ENCODE assay signal across 12 cellular contexts in genomic region chr4:159367421-159368105, GRCh38.
DNase-seq lines count a peak whose midpoint lies in the region; ATAC-seq and TF ChIP-seq lines count a peak whose summit lies in the region.
"Had no signal": no experiment of that assay in that cellular context is flagged by ENCODE, and none has a peak within 500 bp of the region (broad histone marks: within the 10 kb centered on the region; RNA-seq: fewer than 3 reads in every experiment).

No MANE protein-coding gene starts in this region.

- H3K36me3 Mint-ChIP-seq in nephron progenitor cell (ENCODE audit: low read depth) (peaks cover 17% of the 10 kb centered on the region), endodermal cell (ENCODE audit: low read depth) (peaks cover 19% of the 10 kb centered on the region)
- peaks cover 4% of the 10 kb centered on the region for H3K36me3 Mint-ChIP-seq in activated naive CD4-positive, alpha-beta T cell treated with anti-CD3 and anti-CD28 coated beads for 36 hours (ENCODE audit: low read depth)

- H3K27ac ChIP-seq in endodermal cell (ENCODE audit: low read depth, low read length): no peak overlapping the region

- H3K9me3 Mint-ChIP-seq in nephron progenitor cell: peaks cover 20% of the 10 kb centered on the region
- H3K9me3 Mint-ChIP-seq in endodermal cell: peaks cover 16% of the 10 kb centered on the region
- no peaks in the 10 kb centered on the region for H3K9me3 Mint-ChIP-seq in activated naive CD4-positive, alpha-beta T cell treated with anti-CD3 and anti-CD28 coated beads for 36 hours
- H3K9me3 Mint-ChIP-seq: activated CD4-positive, alpha-beta T cell treated with anti-CD3 and anti-CD28 coated beads, Interleukin-2, amount 10 ng/mL, durations not matched to agents 24 days and 14 days had no signal

- no peak overlapping the region for H3K9ac ChIP-seq in endodermal cell (ENCODE audit: extremely low read depth, low read length, poor library complexity, severe bottlenecking)

- H3K4me3 ChIP-seq in endodermal cell (ENCODE audit: low read length): no peak overlapping the region

- WGBS in endodermal cell (ENCODE audit: insufficient coverage in 1 of 2, insufficient read length in 1 of 2), 2 experiments: 89 to 94% methylated on average over 5 to 6 of the region's 6 CpGs

- peaks cover 8% of the 10 kb centered on the region for H3K27me3 Mint-ChIP-seq in nephron progenitor cell (ENCODE audit: low read depth, poor library complexity)
- no peaks in the 10 kb centered on the region for H3K27me3 Mint-ChIP-seq in endodermal cell (ENCODE audit: insufficient read depth)
- H3K27me3 Mint-ChIP-seq in activated naive CD4-positive, alpha-beta T cell treated with anti-CD3 and anti-CD28 coated beads for 36 hours (ENCODE audit: low read depth): peaks cover 20% of the 10 kb centered on the region

- H3K4me1 ChIP-seq in endodermal cell (ENCODE audit: control insufficient read depth, insufficient read depth, low read length): no peaks in the 10 kb centered on the region

- H3K27me3 ChIP-seq in endodermal cell (ENCODE audit: control insufficient read depth, insufficient read depth, low read length, poor library complexity, severe bottlenecking): no peaks in the 10 kb centered on the region

- TF ChIP-seq CTCF in nephron progenitor cell (IDR thresholded peaks at IDR 0.05) (no peak), endodermal cell (conservative IDR thresholded peaks at IDR 0.05) (no peak)

- no peak overlapping the region for H3K4me3 Mint-ChIP-seq in nephron progenitor cell
- H3K4me3 Mint-ChIP-seq in endodermal cell: no peak overlapping the region
- no peak overlapping the region for H3K4me3 Mint-ChIP-seq in activated naive CD4-positive, alpha-beta T cell treated with anti-CD3 and anti-CD28 coated beads for 36 hours
- H3K4me3 Mint-ChIP-seq: activated CD4-positive, alpha-beta T cell treated with anti-CD3 and anti-CD28 coated beads, Interleukin-2, amount 10 ng/mL, durations not matched to agents 24 days and 14 days had no signal

- intact Hi-C loops in activated naive CD4-positive, alpha-beta T cell treated with anti-CD3 and anti-CD28 coated beads for 36 hours (cut with micrococcal nuclease): no loop called here

- H3K27ac Mint-ChIP-seq in nephron progenitor cell (peak overlapping the region; percentile 15), endodermal cell (no peak overlapping the region)
- H3K27ac Mint-ChIP-seq in activated naive CD4-positive, alpha-beta T cell treated with anti-CD3 and anti-CD28 coated beads for 36 hours: no peak overlapping the region
- H3K27ac Mint-ChIP-seq: activated CD4-positive, alpha-beta T cell treated with anti-CD3 and anti-CD28 coated beads, Interleukin-2, amount 10 ng/mL, durations not matched to agents 24 days and 14 days had no signal

- DNase-seq in nephron progenitor cell: no peak
- DNase-seq in NCI-H226: no peak
- no peak for DNase-seq in endodermal cell
- no peak for DNase-seq in activated naive CD4-positive, alpha-beta T cell treated with anti-CD3 and anti-CD28 coated beads for 36 hours
- DNase-seq: activated CD4-positive, alpha-beta T cell treated with anti-CD3 and anti-CD28 coated beads, Interleukin-2, amount 10 ng/mL, durations not matched to agents 24 days and 14 days; activated effector memory CD4-positive, alpha-beta T cell treated with Interleukin-2 at 50 U/mL for 16 hours; Calu3; NCI-H1105 treated with DMSO at 0.1 percent for 48 hours; NCI-H82 had no signal

- H3K4me1 Mint-ChIP-seq in nephron progenitor cell (peaks cover 30% of the 10 kb centered on the region), endodermal cell (peaks cover 3% of the 10 kb centered on the region)
- H3K4me1 Mint-ChIP-seq in activated naive CD4-positive, alpha-beta T cell treated with anti-CD3 and anti-CD28 coated beads for 36 hours (ENCODE audit: low read depth): peaks cover 7% of the 10 kb centered on the region

- ATAC-seq in GM19043 (IDR thresholded peaks at IDR 0.05; ENCODE audit: low read depth, unreplicated experiment) (peak; percentile 82), GM21737 (IDR thresholded peaks at IDR 0.05; ENCODE audit: unreplicated experiment) (peak; percentile 57), HG03378 (IDR thresholded peaks at IDR 0.05; ENCODE audit: unreplicated experiment) (peak; percentile 55)

- H3K9me3 ChIP-seq in endodermal cell (ENCODE audit: control insufficient read depth, low read length): no peaks in the 10 kb centered on the region

- CTCF ChIA-PET in activated naive CD4-positive, alpha-beta T cell treated with anti-CD3 and anti-CD28 coated beads for 36 hours (lab: Charles Lee): interaction anchor here (0.6 to 0.9 kb wide), 2 partner anchors 9 to 19 kb away, joined by 3 read pairs; no protein-coding TSS in a partner anchor

- peaks cover 10% of the 10 kb centered on the region for H3K36me3 ChIP-seq in endodermal cell (ENCODE audit: control insufficient read depth, insufficient read depth, low read length)
